In genomic region chr7:1812693-1813393, GRCh38 we compare ENCODE assay signal across 13 cellular contexts.
DNase-seq lines count a peak whose midpoint lies in the region; ATAC-seq and TF ChIP-seq lines count a peak whose summit lies in the region.
"Had no signal": no experiment of that assay in that cellular context is flagged by ENCODE, and none has a peak within 500 bp of the region (broad histone marks: within the 10 kb centered on the region; RNA-seq: fewer than 3 reads in every experiment).

No MANE protein-coding gene starts in this region.

- in situ Hi-C loops in GM13976 (cut with MboI; ENCODE audit: low sequenced_read_pairs, unreplicated experiment) = no loop called here

- DNase-seq in GM13976 (ENCODE audit: low spot score) = peak; percentile 34
- no peak for DNase-seq in RWPE1 (ENCODE audit: low spot score)
- DNase-seq in left ventricle myocardium inferior = no peak
- DNase-seq in NCI-H69 (lab: John Stamatoyannopoulos, UW) = no peak
- no peak for DNase-seq in coronary artery (ENCODE audit: low spot score)
- DNase-seq: activated CD4-positive, alpha-beta memory T cell treated with anti-CD3 and anti-CD28 coated beads, Interleukin-2, amount 10 ng/mL, durations not matched to agents 7 days and 5 days; activated naive CD4-positive, alpha-beta T cell treated with Interleukin-2 at 50 U/mL for 16 hours; NCI-H1436 had no signal

- ATAC-seq in stimulated activated memory B cell treated with anti-CD40 and anti-IgM and Interleukin-4, amounts not matched to agents 10 μg/mL and 1 μg/mL and 100 μg/mL, for 72 hours = no peak
- ATAC-seq in GM19328 (IDR thresholded peaks at IDR 0.05; ENCODE audit: unreplicated experiment) = no peak
- ATAC-seq: esophagus mucosa had no signal

- intact Hi-C loops in left ventricle myocardium inferior (cut with micrococcal nuclease) = no loop called here

- no peak overlapping the region for H3K4me3 Mint-ChIP-seq in stimulated activated memory B cell treated with anti-CD40 and anti-IgM and Interleukin-4, amounts not matched to agents 10 μg/mL and 1 μg/mL and 100 μg/mL, for 72 hours
- H3K4me3 Mint-ChIP-seq: activated CD4-positive, alpha-beta memory T cell treated with anti-CD3 and anti-CD28 coated beads, Interleukin-2, amount 10 ng/mL, durations not matched to agents 7 days and 5 days; T-helper 2 cell treated with Interferon-gamma antibody and Interleukin-4, amounts not matched to agents 5 μg/mL and 100 μg/mL, for 36 hours had no signal

- no peaks in the 10 kb centered on the region for H3K27me3 Mint-ChIP-seq in stimulated activated memory B cell treated with anti-CD40 and anti-IgM and Interleukin-4, amounts not matched to agents 10 μg/mL and 1 μg/mL and 100 μg/mL, for 72 hours
- H3K27me3 Mint-ChIP-seq: activated CD4-positive, alpha-beta memory T cell treated with anti-CD3 and anti-CD28 coated beads, Interleukin-2, amount 10 ng/mL, durations not matched to agents 7 days and 5 days had no signal

- H3K9me3 ChIP-seq in left ventricle myocardium inferior (replicated peaks) = no peaks in the 10 kb centered on the region
- H3K9me3 ChIP-seq: suprapubic skin had no signal

- CTCF ChIA-PET in RWPE1 (lab: Yijun Ruan, JAX) = interaction anchor here (0.6 to 1.5 kb wide), 9 partner anchors 11 to 345 kb away, joined by 3 to 7 read pairs (median 3); no protein-coding TSS in a partner anchor

- no peak overlapping the region for H3K27ac ChIP-seq in RWPE1
- no peak overlapping the region for H3K27ac ChIP-seq in left ventricle myocardium inferior (replicated peaks)
- H3K27ac ChIP-seq in coronary artery = no peak overlapping the region
- H3K27ac ChIP-seq: suprapubic skin had no signal

- H3K36me3 Mint-ChIP-seq in stimulated activated memory B cell treated with anti-CD40 and anti-IgM and Interleukin-4, amounts not matched to agents 10 μg/mL and 1 μg/mL and 100 μg/mL, for 72 hours = peaks cover 10% of the 10 kb centered on the region

- H3K36me3 ChIP-seq in left ventricle myocardium inferior = peaks cover 8% of the 10 kb centered on the region
- H3K36me3 ChIP-seq: suprapubic skin had no signal

- no peak for TF ChIP-seq CTCF in GM13976 (IDR thresholded peaks at IDR 0.05; ENCODE audit: borderline replicate concordance, control extremely low read depth, extremely low read depth, insufficient read depth, missing control alignments)
- peak; percentile 14; the same call in 1 of the 2 replicates for TF ChIP-seq CTCF in RWPE1 (conservative IDR thresholded peaks at IDR 0.05; ENCODE audit: low read depth)
- peak; percentile 16 for TF ChIP-seq CTCF in left ventricle myocardium inferior (IDR thresholded peaks at IDR 0.05; ENCODE audit: borderline replicate concordance)
- TF ChIP-seq CTCF in coronary artery (IDR thresholded peaks at IDR 0.05) = no peak

- no peaks in the 10 kb centered on the region for H3K27me3 ChIP-seq in left ventricle myocardium inferior (ENCODE audit: low read depth)
- H3K27me3 ChIP-seq: suprapubic skin had no signal

- peaks cover 22% of the 10 kb centered on the region for H3K4me1 ChIP-seq in left ventricle myocardium inferior

- peak overlapping the region; percentile 63 for H3K27ac Mint-ChIP-seq in stimulated activated memory B cell treated with anti-CD40 and anti-IgM and Interleukin-4, amounts not matched to agents 10 μg/mL and 1 μg/mL and 100 μg/mL, for 72 hours
- H3K27ac Mint-ChIP-seq: activated CD4-positive, alpha-beta memory T cell treated with anti-CD3 and anti-CD28 coated beads, Interleukin-2, amount 10 ng/mL, durations not matched to agents 7 days and 5 days; T-helper 2 cell treated with Interferon-gamma antibody and Interleukin-4, amounts not matched to agents 5 μg/mL and 100 μg/mL, for 36 hours had no signal

- POLR2A ChIA-PET in RWPE1 (lab: Yijun Ruan, JAX; ENCODE audit: low non-redundant PET) = no interaction called here

- peaks cover 7% of the 10 kb centered on the region for H3K4me1 Mint-ChIP-seq in stimulated activated memory B cell treated with anti-CD40 and anti-IgM and Interleukin-4, amounts not matched to agents 10 μg/mL and 1 μg/mL and 100 μg/mL, for 72 hours
- H3K4me1 Mint-ChIP-seq: activated CD4-positive, alpha-beta memory T cell treated with anti-CD3 and anti-CD28 coated beads, Interleukin-2, amount 10 ng/mL, durations not matched to agents 7 days and 5 days had no signal

- no peak overlapping the region for H3K4me3 ChIP-seq in left ventricle myocardium inferior
- H3K4me3 ChIP-seq in coronary artery = no peak overlapping the region
- H3K4me3 ChIP-seq: suprapubic skin had no signal

- H3K9me3 Mint-ChIP-seq in stimulated activated memory B cell treated with anti-CD40 and anti-IgM and Interleukin-4, amounts not matched to agents 10 μg/mL and 1 μg/mL and 100 μg/mL, for 72 hours = no peaks in the 10 kb centered on the region
- H3K9me3 Mint-ChIP-seq: activated CD4-positive, alpha-beta memory T cell treated with anti-CD3 and anti-CD28 coated beads, Interleukin-2, amount 10 ng/mL, durations not matched to agents 7 days and 5 days; T-helper 2 cell treated with Interferon-gamma antibody and Interleukin-4, amounts not matched to agents 5 μg/mL and 100 μg/mL, for 36 hours had no signal

Comparison
In these comparisons a context has a peak if more than half of its experiments do, and no peak if none do; other contexts are left out.
1. CTCF ChIP-seq: peak in RWPE1 (single experiment) and left ventricle myocardium inferior (single experiment); none in GM13976 (single experiment) and coronary artery (single experiment).